In genomic region chr3:85939026-85939616, GRCh38 we compare ENCODE assay signal across 10 cellular contexts.
A peak's percentile ranks its signal among the peaks of the same experiment; 100 is the strongest.
DNase-seq lines count a peak whose midpoint lies in the region.
"Had no signal": no experiment of that assay in that cellular context is flagged by ENCODE, and none has a peak within 500 bp of the region (broad histone marks: within the 10 kb centered on the region; RNA-seq: fewer than 3 reads in every experiment).

No MANE protein-coding gene starts in this region.

- intact Hi-C loops in posterior cingulate gyrus (cut with DNase I): no loop called here

- DNase-seq in HT1080 (ENCODE audit: low read depth): peak; percentile 13
- DNase-seq in NCI-H345 treated with DMSO at 0.1 percent for 48 hours (lab: John Stamatoyannopoulos, UW; ENCODE audit: unreplicated experiment): peak; percentile 38
- peak; percentile 25 for DNase-seq in fibroblast of gingiva (ENCODE audit: low read depth)
- peak in 6 of 10 donors; percentile 6 to 79 (median 26) for DNase-seq in posterior cingulate gyrus
- no peak for DNase-seq in effector CD8-positive, alpha-beta T cell (lab: John Stamatoyannopoulos, UW)
- DNase-seq in iPS-NIHi7 (ENCODE audit: extremely low spot score): no peak
- no peak for DNase-seq in activated CD4-positive, alpha-beta T cell treated with anti-CD3 and anti-CD28 coated beads, Interleukin-2, amount 50 U/mL, for 48 hours
- DNase-seq: effector memory CD8-positive, alpha-beta T cell; HFFc6; T-helper 9 cell had no signal

Comparison
In these comparisons a context has a peak if more than half of its experiments do, and no peak if none do; other contexts are left out.
1. DNase-seq: peak in HT1080 (single experiment), NCI-H345 treated with DMSO at 0.1 percent for 48 hours (single experiment), fibroblast of gingiva (single experiment) and posterior cingulate gyrus (6 of 10); none in effector CD8-positive, alpha-beta T cell (single experiment), iPS-NIHi7 (single experiment) and activated CD4-positive, alpha-beta T cell treated with anti-CD3 and anti-CD28 coated beads, Interleukin-2, amount 50 U/mL, for 48 hours (0 of 2).